ENCODE assay signal across 21 cellular contexts in the genomic region with DNA sequence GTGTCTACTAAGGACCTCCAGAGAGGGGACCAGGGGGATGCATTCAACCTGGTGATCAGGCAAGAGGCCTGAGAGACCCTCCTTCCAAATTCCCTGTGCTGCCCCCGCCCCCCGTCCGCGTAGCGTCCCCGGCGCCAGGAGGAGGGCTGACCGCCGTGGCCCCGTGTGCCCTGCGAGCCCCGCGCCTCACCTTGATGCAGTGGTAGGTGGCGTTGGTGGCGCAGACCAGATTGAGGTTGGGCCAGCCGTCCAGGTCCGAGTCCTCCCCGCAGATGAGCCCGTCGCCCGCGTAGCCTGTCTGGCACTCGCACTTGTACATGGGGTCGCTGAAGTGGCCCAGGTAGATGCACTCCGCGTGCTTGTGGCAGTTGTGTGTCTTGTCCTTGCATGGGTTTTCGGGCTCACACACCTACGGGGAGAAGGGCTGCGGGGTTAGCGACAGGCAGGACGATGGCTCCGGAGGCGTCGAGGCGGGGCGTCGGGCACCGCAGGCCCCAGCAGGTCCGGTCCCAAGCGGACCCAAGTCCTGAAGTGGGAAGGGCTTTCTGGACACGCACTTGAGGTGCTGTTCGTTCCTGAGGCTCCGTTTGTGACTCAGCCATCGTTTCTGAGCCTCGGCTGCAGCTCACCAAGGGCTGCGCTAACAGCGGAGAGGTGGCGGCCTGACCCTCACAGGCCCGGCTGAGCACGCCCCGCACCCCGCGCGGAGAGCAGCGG. TPM values are rescaled to one million over a fixed set of nuclear protein-coding genes. Genes with fewer than 3 reads are reported as not detected.
"Had no signal": no experiment of that assay in that cellular context is flagged by ENCODE, and none has a peak within 500 bp of the region (broad histone marks: within the 10 kb centered on the region; RNA-seq: fewer than 3 reads in every experiment).

No MANE protein-coding gene starts in this region.

- H3K4me3 ChIP-seq: adrenal gland, body of pancreas, pancreas, psoas muscle, spleen, uterus had no signal

- H3K27ac ChIP-seq: adrenal gland, body of pancreas, epithelial cell of prostate, pancreas, psoas muscle, spleen had no signal

- H3K36me3 ChIP-seq: adrenal gland, pancreas, uterus had no signal

- ATAC-seq: body of pancreas; pancreas; psoas muscle; stimulated activated naive CD8-positive, alpha-beta T cell treated with anti-CD3 and anti-CD28 coated beads, Interleukin-15, Interleukin-2, amounts not matched to agents 100 U/mL and 50 U/mL, for 24 hours; T-helper 17 cell; WTC11 had no signal

- H3K9me3 ChIP-seq: adrenal gland, body of pancreas, pancreas, psoas muscle, uterus had no signal

- H3K4me1 ChIP-seq: adrenal gland, body of pancreas, pancreas, psoas muscle, spleen, uterus had no signal

- H3K27me3 ChIP-seq: adrenal gland, body of pancreas, pancreas, spleen, uterus had no signal

- DNase-seq: activated CD4-positive, alpha-beta memory T cell treated with anti-CD3 and anti-CD28 coated beads, Interleukin-2, amount 10 ng/mL, durations not matched to agents 7 days and 5 days; activated CD4-positive, alpha-beta T cell treated with anti-CD3 and anti-CD28 coated beads for 1 hour; activated CD4-positive, alpha-beta T cell treated with anti-CD3 and anti-CD28 coated beads, Interleukin-2, amount 10 ng/mL, durations not matched to agents 7 days and 5 days; activated effector memory CD4-positive, alpha-beta T cell treated with Interleukin-2 at 50 U/mL for 16 hours; activated naive CD4-positive, alpha-beta T cell treated with Interleukin-2 at 50 U/mL for 16 hours; body of pancreas; cerebellar nuclear complex; islet precursor cell; left cardiac atrium; naive B cell; nephron progenitor cell; pancreas; psoas muscle; spleen; stimulated activated naive CD8-positive, alpha-beta T cell treated with anti-CD3 and anti-CD28 coated beads, Interleukin-15, Interleukin-2, amounts not matched to agents 100 U/mL and 50 U/mL, for 24 hours; T-helper 17 cell; T1000 had no signal

RNA-seq across cellular contexts. Expression of gene THBS2, which starts 21.7 kb away (rescaled TPM):
- total RNA-seq: activated CD4-positive, alpha-beta memory T cell treated with anti-CD3 and anti-CD28 coated beads, Interleukin-2, amount 10 ng/mL, durations not matched to agents 7 days and 5 days; activated CD4-positive, alpha-beta T cell treated with anti-CD3 and anti-CD28 coated beads, Interleukin-2, amount 10 ng/mL, durations not matched to agents 7 days and 5 days; T-helper 17 cell had no signal
